ENCODE assay signal across 1 cellular context in the genomic region with DNA sequence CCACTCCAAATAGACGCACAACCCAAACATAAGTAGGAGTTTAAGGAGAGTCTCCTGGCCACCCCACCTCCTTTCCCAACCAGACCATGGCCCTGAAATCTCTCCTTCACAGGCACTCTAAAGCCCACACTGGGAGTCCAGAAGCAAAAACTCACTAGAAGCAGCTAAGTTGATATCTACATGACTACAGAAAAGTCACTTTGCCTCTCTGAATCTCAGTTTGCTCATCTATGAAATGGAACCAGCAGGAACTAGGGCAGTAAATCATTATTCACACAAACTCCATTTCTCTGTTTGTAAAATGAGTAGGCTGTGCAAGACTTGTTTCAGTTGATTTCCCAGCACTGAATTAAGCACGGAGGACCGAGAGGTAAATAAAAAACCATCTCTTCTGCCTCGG.
TF ChIP-seq lines count a peak whose summit lies in the region.

No MANE protein-coding gene starts in this region.

TF ChIP-seq in HepG2, 621 proteins besides CTCF, POLR2A, EP300 and RAD21:
- TF ChIP-seq ZNF629 (CRISPR knock-in tag; conservative IDR thresholded peaks at IDR 0.05) (peak; percentile 93), ZMYM3 (CRISPR knock-in tag; IDR thresholded peaks at IDR 0.05) (peak; percentile 38; the same call in 1 of the 2 replicates), SMAD1 (CRISPR knock-in tag; IDR thresholded peaks at IDR 0.05; ENCODE audit: borderline replicate concordance, low read depth) (no peak)
TF ChIP-seq in HepG2: peak in this region for 2.
